Comparison of ENCODE assay signal across 1 cellular context in the genomic region with DNA sequence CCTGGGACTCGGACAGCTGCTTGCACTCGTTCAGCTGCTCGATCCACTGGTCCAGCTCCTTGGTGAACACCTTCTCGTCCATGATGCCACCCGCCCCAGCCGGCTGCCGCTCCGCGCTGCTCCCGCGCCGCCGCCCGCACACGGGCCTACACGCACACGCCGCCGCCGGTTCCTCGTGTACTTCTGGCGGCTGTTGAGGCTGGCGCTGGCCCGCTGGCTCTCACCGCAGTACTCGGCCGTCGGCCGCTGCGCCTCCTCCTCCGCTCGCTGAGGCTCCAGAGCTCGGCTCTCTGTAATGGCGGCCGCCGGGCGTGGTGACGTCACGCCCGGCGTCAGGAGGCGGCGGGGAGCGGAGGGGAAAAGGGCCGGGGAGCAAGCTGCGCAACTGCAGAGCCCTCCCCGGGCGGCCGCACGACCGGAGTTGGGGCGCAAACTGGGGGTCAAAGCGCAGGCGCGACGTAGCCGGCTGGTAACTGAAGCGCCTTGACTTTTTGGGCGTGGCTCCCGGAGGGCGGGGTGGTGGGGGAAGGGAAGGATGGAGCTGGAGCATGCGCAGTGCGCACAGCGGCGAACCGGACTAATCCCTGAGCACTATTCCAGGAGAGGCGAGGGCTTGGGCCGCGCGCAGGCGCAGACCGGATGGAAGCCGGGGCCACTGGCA.
A peak's percentile ranks its signal among the peaks of the same experiment; 100 is the strongest.
TF ChIP-seq lines count a peak whose summit lies in the region.

Gene PPP2CA, minus strand, starts transcription at position 294 of the 661 bp plus-strand sequence. Its CDS starts 212 bp downstream, at position 82.

TF ChIP-seq in HepG2, 621 proteins besides CTCF, POLR2A, EP300 and RAD21 (continued from another document and continues in another):
- peak; percentile 56; the same call in 1 of the 2 replicates for TF ChIP-seq ZNF446 (CRISPR knock-in tag; IDR thresholded peaks at IDR 0.05)
- TF ChIP-seq ZNF382 (CRISPR knock-in tag; IDR thresholded peaks at IDR 0.05; ENCODE audit: borderline replicate concordance): no peak
- TF ChIP-seq, protein P1, sequence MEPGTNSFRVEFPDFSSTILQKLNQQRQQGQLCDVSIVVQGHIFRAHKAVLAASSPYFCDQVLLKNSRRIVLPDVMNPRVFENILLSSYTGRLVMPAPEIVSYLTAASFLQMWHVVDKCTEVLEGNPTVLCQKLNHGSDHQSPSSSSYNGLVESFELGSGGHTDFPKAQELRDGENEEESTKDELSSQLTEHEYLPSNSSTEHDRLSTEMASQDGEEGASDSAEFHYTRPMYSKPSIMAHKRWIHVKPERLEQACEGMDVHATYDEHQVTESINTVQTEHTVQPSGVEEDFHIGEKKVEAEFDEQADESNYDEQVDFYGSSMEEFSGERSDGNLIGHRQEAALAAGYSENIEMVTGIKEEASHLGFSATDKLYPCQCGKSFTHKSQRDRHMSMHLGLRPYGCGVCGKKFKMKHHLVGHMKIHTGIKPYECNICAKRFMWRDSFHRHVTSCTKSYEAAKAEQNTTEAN (CRISPR knock-in tag; conservative IDR thresholded peaks at IDR 0.05): no peak
- no peak for TF ChIP-seq SETDB1 (CRISPR knock-in tag; IDR thresholded peaks at IDR 0.05; ENCODE audit: borderline replicate concordance)
- TF ChIP-seq NCOA5 (CRISPR knock-in tag; IDR thresholded peaks at IDR 0.05): no peak
- peak; percentile 72 for TF ChIP-seq ZNF160 (CRISPR knock-in tag; IDR thresholded peaks at IDR 0.05)
- no peak; the same call in 1 of the 2 replicates for TF ChIP-seq ZNF264 (CRISPR knock-in tag; IDR thresholded peaks at IDR 0.05)
- TF ChIP-seq RARG (CRISPR knock-in tag; IDR thresholded peaks at IDR 0.05; ENCODE audit: low read depth): no peak
- TF ChIP-seq, protein P2, sequence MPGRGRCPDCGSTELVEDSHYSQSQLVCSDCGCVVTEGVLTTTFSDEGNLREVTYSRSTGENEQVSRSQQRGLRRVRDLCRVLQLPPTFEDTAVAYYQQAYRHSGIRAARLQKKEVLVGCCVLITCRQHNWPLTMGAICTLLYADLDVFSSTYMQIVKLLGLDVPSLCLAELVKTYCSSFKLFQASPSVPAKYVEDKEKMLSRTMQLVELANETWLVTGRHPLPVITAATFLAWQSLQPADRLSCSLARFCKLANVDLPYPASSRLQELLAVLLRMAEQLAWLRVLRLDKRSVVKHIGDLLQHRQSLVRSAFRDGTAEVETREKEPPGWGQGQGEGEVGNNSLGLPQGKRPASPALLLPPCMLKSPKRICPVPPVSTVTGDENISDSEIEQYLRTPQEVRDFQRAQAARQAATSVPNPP (CRISPR knock-in tag; IDR thresholded peaks at IDR 0.05): no peak; the same call in 1 of the 2 replicates
- TF ChIP-seq, protein P3, sequence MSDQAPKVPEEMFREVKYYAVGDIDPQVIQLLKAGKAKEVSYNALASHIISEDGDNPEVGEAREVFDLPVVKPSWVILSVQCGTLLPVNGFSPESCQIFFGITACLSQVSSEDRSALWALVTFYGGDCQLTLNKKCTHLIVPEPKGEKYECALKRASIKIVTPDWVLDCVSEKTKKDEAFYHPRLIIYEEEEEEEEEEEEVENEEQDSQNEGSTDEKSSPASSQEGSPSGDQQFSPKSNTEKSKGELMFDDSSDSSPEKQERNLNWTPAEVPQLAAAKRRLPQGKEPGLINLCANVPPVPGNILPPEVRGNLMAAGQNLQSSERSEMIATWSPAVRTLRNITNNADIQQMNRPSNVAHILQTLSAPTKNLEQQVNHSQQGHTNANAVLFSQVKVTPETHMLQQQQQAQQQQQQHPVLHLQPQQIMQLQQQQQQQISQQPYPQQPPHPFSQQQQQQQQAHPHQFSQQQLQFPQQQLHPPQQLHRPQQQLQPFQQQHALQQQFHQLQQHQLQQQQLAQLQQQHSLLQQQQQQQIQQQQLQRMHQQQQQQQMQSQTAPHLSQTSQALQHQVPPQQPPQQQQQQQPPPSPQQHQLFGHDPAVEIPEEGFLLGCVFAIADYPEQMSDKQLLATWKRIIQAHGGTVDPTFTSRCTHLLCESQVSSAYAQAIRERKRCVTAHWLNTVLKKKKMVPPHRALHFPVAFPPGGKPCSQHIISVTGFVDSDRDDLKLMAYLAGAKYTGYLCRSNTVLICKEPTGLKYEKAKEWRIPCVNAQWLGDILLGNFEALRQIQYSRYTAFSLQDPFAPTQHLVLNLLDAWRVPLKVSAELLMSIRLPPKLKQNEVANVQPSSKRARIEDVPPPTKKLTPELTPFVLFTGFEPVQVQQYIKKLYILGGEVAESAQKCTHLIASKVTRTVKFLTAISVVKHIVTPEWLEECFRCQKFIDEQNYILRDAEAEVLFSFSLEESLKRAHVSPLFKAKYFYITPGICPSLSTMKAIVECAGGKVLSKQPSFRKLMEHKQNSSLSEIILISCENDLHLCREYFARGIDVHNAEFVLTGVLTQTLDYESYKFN (CRISPR knock-in tag; conservative IDR thresholded peaks at IDR 0.05): peak; percentile 7; the same call in 1 of the 2 replicates
- TF ChIP-seq FOXO1 (CRISPR knock-in tag; IDR thresholded peaks at IDR 0.05): peak; percentile 10; the same call in 1 of the 2 replicates
- TF ChIP-seq, protein P4, sequence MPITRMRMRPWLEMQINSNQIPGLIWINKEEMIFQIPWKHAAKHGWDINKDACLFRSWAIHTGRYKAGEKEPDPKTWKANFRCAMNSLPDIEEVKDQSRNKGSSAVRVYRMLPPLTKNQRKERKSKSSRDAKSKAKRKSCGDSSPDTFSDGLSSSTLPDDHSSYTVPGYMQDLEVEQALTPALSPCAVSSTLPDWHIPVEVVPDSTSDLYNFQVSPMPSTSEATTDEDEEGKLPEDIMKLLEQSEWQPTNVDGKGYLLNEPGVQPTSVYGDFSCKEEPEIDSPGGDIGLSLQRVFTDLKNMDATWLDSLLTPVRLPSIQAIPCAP (CRISPR knock-in tag; IDR thresholded peaks at IDR 0.05; ENCODE audit: low read depth): no peak
- peak; percentile 99 for TF ChIP-seq CREB1 (IDR thresholded peaks at IDR 0.05)
- peak; percentile 94 for TF ChIP-seq CREB1 (CRISPR knock-in tag; IDR thresholded peaks at IDR 0.05)
- TF ChIP-seq GPBP1L1 (CRISPR knock-in tag; IDR thresholded peaks at IDR 0.05): no peak
- TF ChIP-seq ZNF660 (CRISPR knock-in tag; IDR thresholded peaks at IDR 0.05; ENCODE audit: borderline replicate concordance, low read depth): no peak
- TF ChIP-seq ZFX (CRISPR knock-in tag; IDR thresholded peaks at IDR 0.05; ENCODE audit: low read depth): no peak
- peak; percentile 80 for TF ChIP-seq CCDC6 (CRISPR knock-in tag; IDR thresholded peaks at IDR 0.05)
- peak; percentile 59; the same call in 1 of the 2 replicates for TF ChIP-seq ZZZ3 (CRISPR knock-in tag; IDR thresholded peaks at IDR 0.05; ENCODE audit: borderline replicate concordance)
- TF ChIP-seq ELF3 (CRISPR knock-in tag; IDR thresholded peaks at IDR 0.05): 0 out of 2 replicates have a peak, but pooled peaks have one; percentile 7
- TF ChIP-seq RELA (CRISPR knock-in tag; IDR thresholded peaks at IDR 0.05): no peak
- TF ChIP-seq GLMP (CRISPR knock-in tag; IDR thresholded peaks at IDR 0.05; ENCODE audit: borderline replicate concordance): no peak
- no peak for TF ChIP-seq ZUFSP (CRISPR knock-in tag; IDR thresholded peaks at IDR 0.05; ENCODE audit: borderline replicate concordance)
- TF ChIP-seq GATAD1 (CRISPR knock-in tag; IDR thresholded peaks at IDR 0.05): peak; percentile 7
- peak; percentile 19 for TF ChIP-seq XRCC5 (optimal IDR thresholded peaks at IDR 0.05; ENCODE audit: low read length)
- no peak for TF ChIP-seq ZNF552 (CRISPR knock-in tag; IDR thresholded peaks at IDR 0.05; ENCODE audit: borderline replicate concordance)
- TF ChIP-seq, protein P5, sequence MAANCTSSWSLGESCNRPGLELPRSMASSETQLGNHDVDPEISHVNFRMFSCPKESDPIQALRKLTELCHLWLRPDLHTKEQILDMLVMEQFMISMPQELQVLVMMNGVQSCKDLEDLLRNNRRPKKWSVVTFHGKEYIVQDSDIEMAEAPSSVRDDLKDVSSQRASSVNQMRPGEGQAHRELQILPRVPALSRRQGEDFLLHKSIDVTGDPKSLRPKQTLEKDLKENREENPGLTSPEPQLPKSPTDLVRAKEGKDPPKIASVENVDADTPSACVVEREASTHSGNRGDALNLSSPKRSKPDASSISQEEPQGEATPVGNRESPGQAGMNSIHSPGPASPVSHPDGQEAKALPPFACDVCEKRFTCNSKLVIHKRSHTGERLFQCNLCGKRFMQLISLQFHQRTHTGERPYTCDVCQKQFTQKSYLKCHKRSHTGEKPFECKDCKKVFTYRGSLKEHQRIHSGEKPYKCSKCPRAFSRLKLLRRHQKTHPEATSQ (CRISPR knock-in tag; IDR thresholded peaks at IDR 0.05; ENCODE audit: borderline replicate concordance): no peak; the same call in 1 of the 2 replicates
- no peak; the same call in 1 of the 2 replicates for TF ChIP-seq EEA1 (CRISPR knock-in tag; IDR thresholded peaks at IDR 0.05; ENCODE audit: borderline replicate concordance)
- TF ChIP-seq, protein P6, sequence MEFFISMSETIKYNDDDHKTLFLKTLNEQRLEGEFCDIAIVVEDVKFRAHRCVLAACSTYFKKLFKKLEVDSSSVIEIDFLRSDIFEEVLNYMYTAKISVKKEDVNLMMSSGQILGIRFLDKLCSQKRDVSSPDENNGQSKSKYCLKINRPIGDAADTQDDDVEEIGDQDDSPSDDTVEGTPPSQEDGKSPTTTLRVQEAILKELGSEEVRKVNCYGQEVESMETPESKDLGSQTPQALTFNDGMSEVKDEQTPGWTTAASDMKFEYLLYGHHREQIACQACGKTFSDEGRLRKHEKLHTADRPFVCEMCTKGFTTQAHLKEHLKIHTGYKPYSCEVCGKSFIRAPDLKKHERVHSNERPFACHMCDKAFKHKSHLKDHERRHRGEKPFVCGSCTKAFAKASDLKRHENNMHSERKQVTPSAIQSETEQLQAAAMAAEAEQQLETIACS (CRISPR knock-in tag; IDR thresholded peaks at IDR 0.05): no peak; the same call in 1 of the 2 replicates
- TF ChIP-seq, protein P7, sequence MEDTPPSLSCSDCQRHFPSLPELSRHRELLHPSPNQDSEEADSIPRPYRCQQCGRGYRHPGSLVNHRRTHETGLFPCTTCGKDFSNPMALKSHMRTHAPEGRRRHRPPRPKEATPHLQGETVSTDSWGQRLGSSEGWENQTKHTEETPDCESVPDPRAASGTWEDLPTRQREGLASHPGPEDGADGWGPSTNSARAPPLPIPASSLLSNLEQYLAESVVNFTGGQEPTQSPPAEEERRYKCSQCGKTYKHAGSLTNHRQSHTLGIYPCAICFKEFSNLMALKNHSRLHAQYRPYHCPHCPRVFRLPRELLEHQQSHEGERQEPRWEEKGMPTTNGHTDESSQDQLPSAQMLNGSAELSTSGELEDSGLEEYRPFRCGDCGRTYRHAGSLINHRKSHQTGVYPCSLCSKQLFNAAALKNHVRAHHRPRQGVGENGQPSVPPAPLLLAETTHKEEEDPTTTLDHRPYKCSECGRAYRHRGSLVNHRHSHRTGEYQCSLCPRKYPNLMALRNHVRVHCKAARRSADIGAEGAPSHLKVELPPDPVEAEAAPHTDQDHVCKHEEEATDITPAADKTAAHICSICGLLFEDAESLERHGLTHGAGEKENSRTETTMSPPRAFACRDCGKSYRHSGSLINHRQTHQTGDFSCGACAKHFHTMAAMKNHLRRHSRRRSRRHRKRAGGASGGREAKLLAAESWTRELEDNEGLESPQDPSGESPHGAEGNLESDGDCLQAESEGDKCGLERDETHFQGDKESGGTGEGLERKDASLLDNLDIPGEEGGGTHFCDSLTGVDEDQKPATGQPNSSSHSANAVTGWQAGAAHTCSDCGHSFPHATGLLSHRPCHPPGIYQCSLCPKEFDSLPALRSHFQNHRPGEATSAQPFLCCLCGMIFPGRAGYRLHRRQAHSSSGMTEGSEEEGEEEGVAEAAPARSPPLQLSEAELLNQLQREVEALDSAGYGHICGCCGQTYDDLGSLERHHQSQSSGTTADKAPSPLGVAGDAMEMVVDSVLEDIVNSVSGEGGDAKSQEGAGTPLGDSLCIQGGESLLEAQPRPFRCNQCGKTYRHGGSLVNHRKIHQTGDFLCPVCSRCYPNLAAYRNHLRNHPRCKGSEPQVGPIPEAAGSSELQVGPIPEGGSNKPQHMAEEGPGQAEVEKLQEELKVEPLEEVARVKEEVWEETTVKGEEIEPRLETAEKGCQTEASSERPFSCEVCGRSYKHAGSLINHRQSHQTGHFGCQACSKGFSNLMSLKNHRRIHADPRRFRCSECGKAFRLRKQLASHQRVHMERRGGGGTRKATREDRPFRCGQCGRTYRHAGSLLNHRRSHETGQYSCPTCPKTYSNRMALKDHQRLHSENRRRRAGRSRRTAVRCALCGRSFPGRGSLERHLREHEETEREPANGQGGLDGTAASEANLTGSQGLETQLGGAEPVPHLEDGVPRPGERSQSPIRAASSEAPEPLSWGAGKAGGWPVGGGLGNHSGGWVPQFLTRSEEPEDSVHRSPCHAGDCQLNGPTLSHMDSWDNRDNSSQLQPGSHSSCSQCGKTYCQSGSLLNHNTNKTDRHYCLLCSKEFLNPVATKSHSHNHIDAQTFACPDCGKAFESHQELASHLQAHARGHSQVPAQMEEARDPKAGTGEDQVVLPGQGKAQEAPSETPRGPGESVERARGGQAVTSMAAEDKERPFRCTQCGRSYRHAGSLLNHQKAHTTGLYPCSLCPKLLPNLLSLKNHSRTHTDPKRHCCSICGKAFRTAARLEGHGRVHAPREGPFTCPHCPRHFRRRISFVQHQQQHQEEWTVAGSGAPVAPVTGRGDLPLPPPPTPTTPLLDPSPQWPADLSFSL (CRISPR knock-in tag; IDR thresholded peaks at IDR 0.05): no peak
- no peak for TF ChIP-seq ARHGAP35 (CRISPR knock-in tag; IDR thresholded peaks at IDR 0.05; ENCODE audit: borderline replicate concordance)
- no peak for TF ChIP-seq NFRKB (IDR thresholded peaks at IDR 0.05)
- TF ChIP-seq ZNF496 (CRISPR knock-in tag; IDR thresholded peaks at IDR 0.05; ENCODE audit: insufficient replicate concordance): no peak
- peak; percentile 21; the same call in 1 of the 2 replicates for TF ChIP-seq ZNF136 (CRISPR knock-in tag; IDR thresholded peaks at IDR 0.05; ENCODE audit: low read depth)
